Comparison of ENCODE assay signal across 20 cellular contexts in the genomic region with DNA sequence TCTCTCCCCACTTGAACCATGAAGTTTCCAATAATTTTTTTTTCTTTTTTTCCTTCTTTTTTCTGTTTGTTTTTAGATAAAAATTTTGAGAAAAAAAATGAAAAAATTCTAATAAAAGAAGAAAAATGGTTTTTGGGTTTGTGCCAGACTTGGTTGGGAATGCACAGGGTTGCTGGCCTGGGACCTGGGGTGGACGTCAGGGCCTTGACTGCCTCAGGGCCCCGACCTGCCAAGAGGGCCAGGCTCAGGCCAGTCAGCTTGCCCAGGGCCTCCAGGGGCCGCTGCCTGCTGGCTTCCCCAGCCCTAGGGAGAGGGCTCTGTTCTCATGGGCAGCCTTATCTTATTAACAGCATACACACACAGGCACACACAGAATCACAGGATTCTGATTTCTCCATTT. TPM values are rescaled to one million over a fixed set of nuclear protein-coding genes. Genes with fewer than 3 reads are reported as not detected.
DNase-seq lines count a peak whose midpoint lies in the region; ATAC-seq, FAIRE-seq and TF ChIP-seq lines count a peak whose summit lies in the region.
"Had no signal": no experiment of that assay in that cellular context is flagged by ENCODE, and none has a peak within 500 bp of the region (broad histone marks: within the 10 kb centered on the region; RNA-seq: fewer than 3 reads in every experiment).

No MANE protein-coding gene starts in this region.

- peaks cover 53% of the 10 kb centered on the region for H3K36me3 Mint-ChIP-seq in GM23338 (ENCODE audit: low read depth)

- TF ChIP-seq CTCF in GM23338 (conservative IDR thresholded peaks at IDR 0.05; ENCODE audit: low read depth in 2 of 2) (no peak), coronary artery (IDR thresholded peaks at IDR 0.05) (no peak), tibial nerve (IDR thresholded peaks at IDR 0.05) (no peak), D721Med (IDR thresholded peaks at IDR 0.05; ENCODE audit: insufficient read depth, missing control alignments) (no peak)

- H2BK120ac ChIP-seq in mesenchymal stem cell (ENCODE audit: low read depth, low read length) = no peak overlapping the region

- TF ChIP-seq EP300 in tibial nerve (IDR thresholded peaks at IDR 0.05) = no peak

- H4K8ac ChIP-seq in mesenchymal stem cell (ENCODE audit: low read length) = no peak overlapping the region

- H3K4me1 ChIP-seq in GM23338 (ENCODE audit: insufficient read depth) (peaks cover 6% of the 10 kb centered on the region; the same call in 1 of the 2 replicates), mesenchymal stem cell (ENCODE audit: control insufficient read depth, insufficient read depth, low read depth, low read length) (peaks cover 6% of the 10 kb centered on the region), tibial nerve (peaks cover 0 to 29% (median 0%) of the 10 kb centered on the region in 4 donors)

- WGBS in mesenchymal stem cell = 79% methylated on average over 2 of the region's 3 CpGs
- WGBS in tibial nerve, 2 donors = 44 to 46% methylated on average over 3 of the region's 3 CpGs

- H2AFZ ChIP-seq in GM23338 (no peak overlapping the region), mesenchymal stem cell (ENCODE audit: low read depth, low read length) (no peak overlapping the region)

- H3K4me2 ChIP-seq in GM23338 (no peak overlapping the region), mesenchymal stem cell (ENCODE audit: low read length, poor library complexity, severe bottlenecking) (no peak overlapping the region)

- H2BK15ac ChIP-seq in mesenchymal stem cell (ENCODE audit: low read depth, poor library complexity, severe bottlenecking) = no peak overlapping the region

- H2AK5ac ChIP-seq in mesenchymal stem cell (ENCODE audit: low read length, severe bottlenecking) = no peak overlapping the region

- peaks cover 42% of the 10 kb centered on the region for H3K79me1 ChIP-seq in mesenchymal stem cell (replicated peaks; ENCODE audit: low read length, poor library complexity, severe bottlenecking)

- no peaks in the 10 kb centered on the region; the same call in 2 of the 3 replicates for H3K9me3 Mint-ChIP-seq in GM23338
- H3K9me3 Mint-ChIP-seq: activated CD4-positive, alpha-beta T cell treated with anti-CD3 and anti-CD28 coated beads, Interleukin-2, amount 10 ng/mL, durations not matched to agents 24 days and 14 days; activated naive CD8-positive, alpha-beta T cell treated with anti-CD3 and anti-CD28 coated beads for 36 hours; immature natural killer cell had no signal

- no peak for TF ChIP-seq POLR2A in tibial nerve (IDR thresholded peaks at IDR 0.05)

- no peak overlapping the region for H3K18ac ChIP-seq in mesenchymal stem cell (ENCODE audit: low read depth in 1 of 2, low read length in 2 of 2)

- no peak overlapping the region for H3K4me3 Mint-ChIP-seq in GM23338
- H3K4me3 Mint-ChIP-seq: activated CD4-positive, alpha-beta T cell treated with anti-CD3 and anti-CD28 coated beads, Interleukin-2, amount 10 ng/mL, durations not matched to agents 24 days and 14 days; activated CD8-positive, alpha-beta memory T cell treated with anti-CD3 and anti-CD28 coated beads, Interleukin-2, amount 10 ng/mL, durations not matched to agents 7 days and 5 days; activated naive CD8-positive, alpha-beta T cell treated with anti-CD3 and anti-CD28 coated beads for 36 hours; immature natural killer cell had no signal

- H3K27ac ChIP-seq in GM23338 (ENCODE audit: low read depth) = peak overlapping the region; percentile 32; the same call in 1 of the 2 replicates
- H3K27ac ChIP-seq in coronary artery = peak overlapping the region; percentile 52 to 65
- no peak overlapping the region for H3K27ac ChIP-seq in mesenchymal stem cell (ENCODE audit: low read length, poor library complexity, severe bottlenecking)
- peak overlapping the region in 3 of 4 donors; percentile 40 to 63 (median 55) for H3K27ac ChIP-seq in tibial nerve
- H3K27ac ChIP-seq: brain microvascular endothelial cell had no signal

- no peak overlapping the region for H2BK5ac ChIP-seq in mesenchymal stem cell (ENCODE audit: low read depth, low read length, poor library complexity, severe bottlenecking)

- H3K4me1 Mint-ChIP-seq in GM23338 = peaks cover 4% of the 10 kb centered on the region; the same call in 2 of the 3 replicates

- no peaks in the 10 kb centered on the region for H3K9me2 ChIP-seq in GM23338 (ENCODE audit: insufficient read depth)

- H4K20me1 ChIP-seq in GM23338 (replicated peaks; ENCODE audit: insufficient read depth) = peaks cover 4% of the 10 kb centered on the region

- peaks cover 5% of the 10 kb centered on the region for H3K79me2 ChIP-seq in GM23338 (replicated peaks; ENCODE audit: insufficient read depth)

- peaks cover 4% of the 10 kb centered on the region; the same call in 1 of the 2 replicates for H3F3A ChIP-seq in GM23338 (replicated peaks; ENCODE audit: low read depth)

- H3K4me3 ChIP-seq in GM23338 (no peak overlapping the region), coronary artery (no peak overlapping the region), mesenchymal stem cell (ENCODE audit: insufficient read depth in 1 of 2, low read depth in 1 of 2, low read length in 2 of 2) (no peak overlapping the region), tibial nerve (no peak overlapping the region)
- H3K4me3 ChIP-seq: lung had no signal

- H3K27ac Mint-ChIP-seq in GM23338 = no peak overlapping the region
- H3K27ac Mint-ChIP-seq: activated CD4-positive, alpha-beta T cell treated with anti-CD3 and anti-CD28 coated beads, Interleukin-2, amount 10 ng/mL, durations not matched to agents 24 days and 14 days; activated CD8-positive, alpha-beta memory T cell treated with anti-CD3 and anti-CD28 coated beads, Interleukin-2, amount 10 ng/mL, durations not matched to agents 7 days and 5 days; activated naive CD8-positive, alpha-beta T cell treated with anti-CD3 and anti-CD28 coated beads for 36 hours; immature natural killer cell had no signal

- H2BK12ac ChIP-seq in mesenchymal stem cell (ENCODE audit: low read length in 2 of 2) = no peak overlapping the region

- no peak overlapping the region for H3K23ac ChIP-seq in mesenchymal stem cell (ENCODE audit: low read length in 2 of 2)

- peaks cover 19% of the 10 kb centered on the region for H3K27me3 Mint-ChIP-seq in GM23338 (ENCODE audit: insufficient read depth, low read depth, poor library complexity)
- H3K27me3 Mint-ChIP-seq: activated CD4-positive, alpha-beta T cell treated with anti-CD3 and anti-CD28 coated beads, Interleukin-2, amount 10 ng/mL, durations not matched to agents 24 days and 14 days; activated CD8-positive, alpha-beta memory T cell treated with anti-CD3 and anti-CD28 coated beads, Interleukin-2, amount 10 ng/mL, durations not matched to agents 7 days and 5 days; activated naive CD8-positive, alpha-beta T cell treated with anti-CD3 and anti-CD28 coated beads for 36 hours had no signal

- peak overlapping the region; percentile 75 for H3K9ac ChIP-seq in mesenchymal stem cell (ENCODE audit: low read length)

- H4K91ac ChIP-seq in mesenchymal stem cell (ENCODE audit: low read length) = no peak overlapping the region

- FAIRE-seq in D721Med (lab: Jason Lieb, UNC) = no peak
- FAIRE-seq: colon, endometrium had no signal

- DNase-seq in GM23338 (ENCODE audit: low spot score) = no peak
- DNase-seq in coronary artery (ENCODE audit: low spot score) = no peak
- no peak for DNase-seq in mesenchymal stem cell
- DNase-seq in tibial nerve (ENCODE audit: low spot score in 2 of 2) = no peak
- DNase-seq in NCI-H1048 (lab: John Stamatoyannopoulos, UW) = no peak
- DNase-seq in D721Med (ENCODE audit: insufficient read length, low spot score) = no peak
- no peak for DNase-seq in NCI-H69 (lab: John Stamatoyannopoulos, UW)
- DNase-seq: activated CD4-positive, alpha-beta T cell treated with anti-CD3 and anti-CD28 coated beads, Interleukin-2, amount 10 ng/mL, durations not matched to agents 24 days and 14 days; activated CD8-positive, alpha-beta memory T cell treated with anti-CD3 and anti-CD28 coated beads, Interleukin-2, amount 10 ng/mL, durations not matched to agents 7 days and 5 days; activated naive CD8-positive, alpha-beta T cell treated with anti-CD3 and anti-CD28 coated beads for 36 hours; brain microvascular endothelial cell; EL; immature natural killer cell; NCI-H1417 treated with DMSO at 0.1 percent for 48 hours; NCI-H526 treated with DMSO at 0.1 percent for 48 hours; SHP77 had no signal

- peaks cover 4% of the 10 kb centered on the region for H3K36me3 ChIP-seq in GM23338 (ENCODE audit: insufficient read depth)
- H3K36me3 ChIP-seq in mesenchymal stem cell (ENCODE audit: control insufficient read depth in 1 of 2, insufficient read depth in 2 of 2, low read depth in 1 of 2, low read length in 2 of 2) = peaks cover 52 to 74% of the 10 kb centered on the region in 2 experiments
- peaks cover 5 to 72% (median 22%) of the 10 kb centered on the region in 3 donors for H3K36me3 ChIP-seq in tibial nerve

- no peak for ATAC-seq in GM23338
- ATAC-seq: activated CD8-positive, alpha-beta memory T cell treated with anti-CD3 and anti-CD28 coated beads, Interleukin-2, amount 10 ng/mL, durations not matched to agents 7 days and 5 days; HCT116 had no signal

- H3K9me3 ChIP-seq in mesenchymal stem cell (ENCODE audit: control insufficient read depth, low read length) (no peaks in the 10 kb centered on the region), tibial nerve (no peaks in the 10 kb centered on the region)

- H3K27me3 ChIP-seq in GM23338 (ENCODE audit: insufficient read depth) (no peaks in the 10 kb centered on the region), mesenchymal stem cell (ENCODE audit: control insufficient read depth in 1 of 2, insufficient read depth in 1 of 2, low read length in 2 of 2) (no peaks in the 10 kb centered on the region), tibial nerve (no peaks in the 10 kb centered on the region)
- H3K27me3 ChIP-seq: brain microvascular endothelial cell had no signal

- no peak overlapping the region for H3K14ac ChIP-seq in mesenchymal stem cell (ENCODE audit: low read length in 2 of 2)

- no peak overlapping the region for H3K4ac ChIP-seq in mesenchymal stem cell (ENCODE audit: low read depth in 1 of 2, low read length in 2 of 2)

RNA-seq across cellular contexts. Expression of a gene that starts 6.5 kb away (rescaled TPM):
- total RNA-seq in GM23338 (2014; rRNA removed; shearing (Covaris generic)) = 1.1 and 2.3 TPM in 2 replicates
- polyA plus RNA-seq in GM23338 (2016; fragmentation: Nextera tagmentation; extraction: Ambion mirVana) = 1.9 and 2.4 TPM in 2 replicates
- 0.28 TPM for polyA plus RNA-seq in mesenchymal stem cell (2013, experiment 1 of 2)
- polyA plus RNA-seq in mesenchymal stem cell (2013, experiment 2 of 2) = 0.29 TPM
- total RNA-seq in tibial nerve = 1 to 10 TPM in 1 of 4 donors, under 1 TPM in 2, not detected in 1; 0.66 to 1.5 (median 0.84) TPM
- polyA plus RNA-seq: immature natural killer cell had no signal

RNA-seq across cellular contexts. Expression of a gene that starts 9.5 kb away (rescaled TPM):
- total RNA-seq in GM23338 (2014; rRNA removed; shearing (Covaris generic)) = 108 and 120 TPM in 2 replicates
- 169 and 170 TPM in 2 replicates for polyA plus RNA-seq in GM23338 (2016; fragmentation: Nextera tagmentation; extraction: Ambion mirVana)
- 94.1 TPM for polyA plus RNA-seq in mesenchymal stem cell (2013, experiment 1 of 2)
- 95.2 TPM for polyA plus RNA-seq in mesenchymal stem cell (2013, experiment 2 of 2)
- total RNA-seq in tibial nerve = 10 to 100 TPM; 21.1 to 54.3 (median 34.3) TPM

RNA-seq across cellular contexts. Expression of a gene that starts 10.8 kb away (rescaled TPM):
- 21.8 and 27.8 TPM in 2 replicates for total RNA-seq in GM23338 (2014; rRNA removed; shearing (Covaris generic))
- polyA plus RNA-seq in GM23338 (2016; fragmentation: Nextera tagmentation; extraction: Ambion mirVana) = 81.7 and 86.1 TPM in 2 replicates
- 36.0 TPM for polyA plus RNA-seq in mesenchymal stem cell (2013, experiment 1 of 2)
- 34.5 TPM for polyA plus RNA-seq in mesenchymal stem cell (2013, experiment 2 of 2)
- 100 to 1,000 TPM in 2 of 4 donors, 10 to 100 TPM in 2; 81.9 to 197 (median 122) TPM for total RNA-seq in tibial nerve

RNA-seq across cellular contexts. Expression of a gene that starts 19.7 kb away (rescaled TPM):
- total RNA-seq in GM23338 (2014; rRNA removed; shearing (Covaris generic)) = 1,113 and 1,306 TPM in 2 replicates
- 1,054 and 1,067 TPM in 2 replicates for polyA plus RNA-seq in GM23338 (2016; fragmentation: Nextera tagmentation; extraction: Ambion mirVana)
- 915 TPM for polyA plus RNA-seq in mesenchymal stem cell (2013, experiment 1 of 2)
- polyA plus RNA-seq in mesenchymal stem cell (2013, experiment 2 of 2) = 888 TPM
- total RNA-seq in tibial nerve = 100 to 1,000 TPM; 474 to 649 (median 487) TPM

RNA-seq across cellular contexts. Expression of a gene that starts 28.1 kb away (rescaled TPM):
- 0.94 TPM in 1 of 2 replicates, not detected in the other for total RNA-seq in GM23338 (2014; rRNA removed; shearing (Covaris generic))
- 1.1 and 1.4 TPM in 2 replicates for polyA plus RNA-seq in GM23338 (2016; fragmentation: Nextera tagmentation; extraction: Ambion mirVana)
- polyA plus RNA-seq in mesenchymal stem cell (2013, experiment 1 of 2) = 2.2 TPM
- polyA plus RNA-seq in mesenchymal stem cell (2013, experiment 2 of 2) = 3.1 TPM
- total RNA-seq in tibial nerve = 1 to 10 TPM; 2.8 to 5.2 (median 4.6) TPM
- polyA plus RNA-seq: immature natural killer cell had no signal
